Comparison of ENCODE assay signal across 24 cellular contexts in genomic region chr13:72230131-72230530, GRCh38.
"Had no signal": no experiment of that assay in that cellular context is flagged by ENCODE, and none has a peak within 500 bp of the region (broad histone marks: within the 10 kb centered on the region; RNA-seq: fewer than 3 reads in every experiment).

No MANE protein-coding gene starts in this region.

- H3K9me3 ChIP-seq: esophagus muscularis mucosa, gastroesophageal sphincter, lower lobe of right lung had no signal

- H3K36me3 ChIP-seq: esophagus muscularis mucosa, gastroesophageal sphincter, heart left ventricle, left lung, lower lobe of right lung had no signal

- FAIRE-seq: colon, endothelial cell of umbilical vein, frontal cortex had no signal

- H3K4me1 ChIP-seq: esophagus muscularis mucosa, foreskin keratinocyte, gastroesophageal sphincter, heart left ventricle, left lung, lower lobe of right lung had no signal

- H3K4me3 ChIP-seq: coronary artery, dorsolateral prefrontal cortex, esophagus muscularis mucosa, gastroesophageal sphincter, heart left ventricle, hepatocyte, left lung, lower lobe of right lung had no signal

- H3K27me3 ChIP-seq: dorsolateral prefrontal cortex, esophagus muscularis mucosa, foreskin keratinocyte, gastroesophageal sphincter, heart left ventricle, hepatocyte, left lung had no signal

- H3K27ac ChIP-seq: coronary artery, dorsolateral prefrontal cortex, esophagus muscularis mucosa, foreskin keratinocyte, gastroesophageal sphincter, heart left ventricle, hepatocyte, left lung, lower lobe of right lung had no signal

- H3K4me2 ChIP-seq: hepatocyte had no signal

- H2AFZ ChIP-seq: hepatocyte had no signal

- DNase-seq: dermis blood vessel endothelial cell; dorsolateral prefrontal cortex; effector CD4-positive, alpha-beta T cell; effector memory CD4-positive, alpha-beta T cell; heart left ventricle; hypothalamus; immature natural killer cell; islet precursor cell; left cardiac atrium; left lung; left ventricle myocardium superior; lower lobe of right lung; mesendoderm; midbrain; naive thymus-derived CD4-positive, alpha-beta T cell; natural killer cell had no signal

- H3K79me2 ChIP-seq: hepatocyte had no signal
